Comparison of ENCODE assay signal across 2 cellular contexts in genomic region chr3:97979610-97980009, GRCh38.
TF ChIP-seq lines count a peak whose summit lies in the region.

No MANE protein-coding gene starts in this region.

TF ChIP-seq in SK-N-SH, 30 proteins besides CTCF, POLR2A, EP300 and RAD21 (continued from another document):
- no peak for TF ChIP-seq MAX (IDR thresholded peaks at IDR 0.05; ENCODE audit: low read depth)
- TF ChIP-seq NRF1 (IDR thresholded peaks at IDR 0.05; ENCODE audit: low read depth, low read length), result no peak
- no peak for TF ChIP-seq RFX5 (IDR thresholded peaks at IDR 0.05; ENCODE audit: low read length)
- TF ChIP-seq YY1 (IDR thresholded peaks at IDR 0.05; ENCODE audit: low read depth), result no peak

TF ChIP-seq in SK-N-SH treated with all-trans-retinoic acid at 6 μM for 48 hours, 23 proteins besides CTCF, POLR2A, EP300 and RAD21 (continued from another document):
- TF ChIP-seq CREB5 (CRISPR knock-in tag; IDR thresholded peaks at IDR 0.05; ENCODE audit: low read depth), result no peak
- no peak for TF ChIP-seq CSRNP3 (CRISPR knock-in tag; IDR thresholded peaks at IDR 0.05)
- no peak for TF ChIP-seq ISL1 (CRISPR knock-in tag; IDR thresholded peaks at IDR 0.05)
- no peak for TF ChIP-seq TSHZ2 (CRISPR knock-in tag; IDR thresholded peaks at IDR 0.05)
- TF ChIP-seq ARNTL (CRISPR knock-in tag; IDR thresholded peaks at IDR 0.05; ENCODE audit: borderline replicate concordance, low read depth), result no peak
- TF ChIP-seq OSR1 (CRISPR knock-in tag; IDR thresholded peaks at IDR 0.05), result no peak
- no peak for TF ChIP-seq POU6F1 (CRISPR knock-in tag; IDR thresholded peaks at IDR 0.05; ENCODE audit: borderline replicate concordance, low read depth)
- TF ChIP-seq PATZ1 (CRISPR knock-in tag; IDR thresholded peaks at IDR 0.05; ENCODE audit: borderline replicate concordance), result no peak
- TF ChIP-seq SNAI2 (CRISPR knock-in tag; IDR thresholded peaks at IDR 0.05), result no peak
- TF ChIP-seq ZNF70 (CRISPR knock-in tag; IDR thresholded peaks at IDR 0.05), result no peak
TF ChIP-seq in SK-N-SH treated with all-trans-retinoic acid at 6 μM for 48 hours: peak in this region for 0.
